Comparison of ENCODE assay signal across 38 cellular contexts in genomic region chr10:131269776-131270460, GRCh38. TPM values are rescaled to one million over a fixed set of nuclear protein-coding genes. Genes with fewer than 3 reads are reported as not detected.
DNase-seq lines count a peak whose midpoint lies in the region; ATAC-seq, FAIRE-seq and TF ChIP-seq lines count a peak whose summit lies in the region.
"Had no signal": no experiment of that assay in that cellular context is flagged by ENCODE, and none has a peak within 500 bp of the region (broad histone marks: within the 10 kb centered on the region; RNA-seq: fewer than 3 reads in every experiment).

No MANE protein-coding gene starts in this region.

- H3K9me3 ChIP-seq in BLaER1, result peaks cover 26% of the 10 kb centered on the region
- H3K9me3 ChIP-seq: BE2C, neutrophil, prostate gland, right lobe of liver had no signal

- no peaks in the 10 kb centered on the region for H3K79me1 ChIP-seq in mesendoderm (ENCODE audit: low read length)

- H4K8ac ChIP-seq in mesendoderm (ENCODE audit: low read depth, low read length), result no peak overlapping the region

- H3K4me1 ChIP-seq in BLaER1 (peaks cover 72% of the 10 kb centered on the region), mesendoderm (ENCODE audit: control insufficient read depth, low read depth, low read length) (peaks cover 5% of the 10 kb centered on the region)
- H3K4me1 ChIP-seq: BE2C, esophagus muscularis mucosa, prostate gland, right lobe of liver, SJSA1, tibial artery had no signal

- H3K9me3 Mint-ChIP-seq in activated T-cell treated with anti-CD3 and anti-CD28 coated beads, Interleukin-2, amount 50 U/mL, for 24 hours, result no peaks in the 10 kb centered on the region
- H3K9me3 Mint-ChIP-seq: T-cell had no signal

- H3K27ac Mint-ChIP-seq in activated T-cell treated with anti-CD3 and anti-CD28 coated beads, Interleukin-2, amount 50 U/mL, for 24 hours, result no peak overlapping the region
- H3K27ac Mint-ChIP-seq: activated naive CD8-positive, alpha-beta T cell; CD8-positive, alpha-beta memory T cell; mesothelial cell of epicardium; T-cell had no signal

- peaks cover 62% of the 10 kb centered on the region for H4K20me1 ChIP-seq in BLaER1

- no peaks in the 10 kb centered on the region for H3K79me2 ChIP-seq in mesendoderm (ENCODE audit: control insufficient read depth, insufficient read depth, low read length)

- FAIRE-seq in H54 (lab: Jason Lieb, UNC), result no peak
- FAIRE-seq: keratinocyte had no signal

- peak; percentile 89 for DNase-seq in G401 (ENCODE audit: low spot score)
- DNase-seq in NCI-H69 (lab: John Stamatoyannopoulos, UW), result peak; percentile 75
- peak; percentile 62 for DNase-seq in mesendoderm
- DNase-seq in left colon, result no peak
- DNase-seq in H54 (ENCODE audit: insufficient read length, low spot score), result no peak
- DNase-seq in activated T-cell treated with anti-CD3 and anti-CD28 coated beads, Interleukin-2, amount 50 U/mL, for 24 hours, result no peak
- DNase-seq in left cardiac atrium, result no peak
- DNase-seq: ACHN; activated CD4-positive, alpha-beta T cell treated with anti-CD3 and anti-CD28 coated beads for 4 hours; activated effector memory CD4-positive, alpha-beta T cell treated with anti-CD3 and anti-CD28 coated beads, Interleukin-2, amount 50 U/mL, for 16 hours; aorta; BE2C; CD8-positive, alpha-beta memory T cell; cortex of kidney; DMS153; foreskin fibroblast; naive B cell; NCI-H187; NCI-H226; NCI-H774; right lobe of liver; RPMI8226; stimulated activated CD4-positive, alpha-beta T cell treated with anti-CD3 and anti-CD28 coated beads, Interleukin-12 subunit alpha, Interleukin-12 subunit beta, amount 100 ng/mL, for 4 hours; stimulated activated CD4-positive, alpha-beta T cell treated with anti-CD3 and anti-CD28 coated beads, Interleukin-4, amount 100 ng/mL, for 24 hours; T-cell; WERI-Rb-1 had no signal

- H2BK15ac ChIP-seq in mesendoderm (replicated peaks; ENCODE audit: low read depth), result no peak overlapping the region

- H3K4me2 ChIP-seq in BLaER1 (no peak overlapping the region), mesendoderm (ENCODE audit: low read length) (no peak overlapping the region)

- no peak overlapping the region for H2BK120ac ChIP-seq in mesendoderm (ENCODE audit: low read depth, low read length)

- H3K27ac ChIP-seq in BLaER1 (peak overlapping the region; percentile 49), mesendoderm (ENCODE audit: low read depth, low read length) (no peak overlapping the region)
- H3K27ac ChIP-seq: cardiac muscle cell, esophagus muscularis mucosa, neutrophil, prostate gland, right lobe of liver, SJSA1, tibial artery, WERI-Rb-1 had no signal

- H3K36me3 Mint-ChIP-seq in activated T-cell treated with anti-CD3 and anti-CD28 coated beads, Interleukin-2, amount 50 U/mL, for 24 hours (ENCODE audit: low read depth), result no peaks in the 10 kb centered on the region
- H3K36me3 Mint-ChIP-seq: activated naive CD8-positive, alpha-beta T cell; CD8-positive, alpha-beta memory T cell; mesothelial cell of epicardium; naive B cell; T-cell had no signal

- H3K23ac ChIP-seq in mesendoderm (ENCODE audit: low read length), result no peak overlapping the region

- no peak overlapping the region for H3K18ac ChIP-seq in mesendoderm (ENCODE audit: low read length)

- intact Hi-C loops in left colon (cut with DNase I, micrococcal nuclease), result no loop called here
- intact Hi-C loops in left cardiac atrium (cut with DNase I), result no loop called here

- H2BK5ac ChIP-seq in mesendoderm (ENCODE audit: low read length), result no peak overlapping the region

- H2AK5ac ChIP-seq in mesendoderm (ENCODE audit: low read length), result no peak overlapping the region

- no peaks in the 10 kb centered on the region for H3K27me3 Mint-ChIP-seq in activated T-cell treated with anti-CD3 and anti-CD28 coated beads, Interleukin-2, amount 50 U/mL, for 24 hours

- H3K4ac ChIP-seq in mesendoderm (ENCODE audit: low read depth, low read length), result no peak overlapping the region

- H3K4me3 ChIP-seq in BLaER1, result no peak overlapping the region
- no peak overlapping the region for H3K4me3 ChIP-seq in mesendoderm (ENCODE audit: low read length)
- H3K4me3 ChIP-seq: cardiac muscle cell, esophagus muscularis mucosa, prostate gland, right lobe of liver, SJSA1, tibial artery had no signal

- TF ChIP-seq POLR2A in H54 (IDR thresholded peaks at IDR 0.05; ENCODE audit: low read depth, low read length), result no peak

- in situ Hi-C loops in G401 (cut with HindIII; ENCODE audit: low sequenced_read_pairs), result no loop called here

- no CpG with 5 or more reads among the region's 17 CpGs for WGBS in mesendoderm (ENCODE audit: extremely low coverage, insufficient coverage, low lambda C conversion rate)

- no peak overlapping the region for H4K5ac ChIP-seq in mesendoderm (ENCODE audit: low read length)

- H3K56ac ChIP-seq in mesendoderm (ENCODE audit: low read length), result no peak overlapping the region

- peaks cover 92% of the 10 kb centered on the region for H3K36me3 ChIP-seq in BLaER1
- H3K36me3 ChIP-seq in mesendoderm (ENCODE audit: control insufficient read depth, insufficient read depth, low read length), result no peaks in the 10 kb centered on the region
- H3K36me3 ChIP-seq: BE2C, cardiac muscle cell, esophagus muscularis mucosa, neutrophil, prostate gland, right lobe of liver, SJSA1, tibial artery, WERI-Rb-1 had no signal

- no peak for ATAC-seq in left colon
- no peak for ATAC-seq in left cardiac atrium
- ATAC-seq: HCT116, right lobe of liver, T-cell had no signal

- no peak overlapping the region; the same call in 1 of the 2 replicates for H3K9ac ChIP-seq in BLaER1
- no peak overlapping the region for H3K9ac ChIP-seq in mesendoderm (ENCODE audit: low read length)

- no peaks in the 10 kb centered on the region for H3K27me3 ChIP-seq in BLaER1
- no peaks in the 10 kb centered on the region for H3K27me3 ChIP-seq in mesendoderm (ENCODE audit: insufficient read depth, low read length, poor library complexity)
- H3K27me3 ChIP-seq: BE2C, cardiac muscle cell, neutrophil, right lobe of liver, SJSA1, tibial artery had no signal

- H3K4me3 Mint-ChIP-seq in activated T-cell treated with anti-CD3 and anti-CD28 coated beads, Interleukin-2, amount 50 U/mL, for 24 hours, result no peak overlapping the region
- H3K4me3 Mint-ChIP-seq: activated naive CD8-positive, alpha-beta T cell; CD8-positive, alpha-beta memory T cell; mesothelial cell of epicardium; T-cell had no signal

- H3K4me1 Mint-ChIP-seq in activated T-cell treated with anti-CD3 and anti-CD28 coated beads, Interleukin-2, amount 50 U/mL, for 24 hours (ENCODE audit: low read depth), result no peaks in the 10 kb centered on the region
- H3K4me1 Mint-ChIP-seq: CD8-positive, alpha-beta memory T cell; mesothelial cell of epicardium; T-cell had no signal

RNA-seq across cellular contexts. Expression of gene TCERG1L, which starts 41.6 kb away (rescaled TPM):
- not detected in 2 replicates for total RNA-seq in G401 (2014; rRNA removed; shearing (Covaris generic))
- 8.9 TPM for polyA plus RNA-seq in mesendoderm (2013, experiment 1 of 2)
- polyA plus RNA-seq in mesendoderm (2013, experiment 2 of 2), result 8.5 TPM
- total RNA-seq in left colon (not detected), left cardiac atrium (not detected)
- total RNA-seq: aorta, esophagus muscularis mucosa, LHCN-M2, right lobe of liver, SJSA1 had no signal
- polyA plus RNA-seq: aorta, keratinocyte had no signal

Comparison
In these comparisons a context has a peak if more than half of its experiments do, and no peak if none do; other contexts are left out.
1. DNase-seq: peak in G401 (single experiment), NCI-H69 (single experiment) and mesendoderm (single experiment); none in left colon (0 of 2), H54 (single experiment), activated T-cell treated with anti-CD3 and anti-CD28 coated beads, Interleukin-2, amount 50 U/mL, for 24 hours (single experiment) and left cardiac atrium (single experiment).